In genomic region chr16:53967172-53967571, GRCh38 we compare ENCODE assay signal across 29 cellular contexts.
DNase-seq lines count a peak whose midpoint lies in the region; ATAC-seq and TF ChIP-seq lines count a peak whose summit lies in the region.
"Had no signal": no experiment of that assay in that cellular context is flagged by ENCODE, and none has a peak within 500 bp of the region (broad histone marks: within the 10 kb centered on the region; RNA-seq: fewer than 3 reads in every experiment).

No MANE protein-coding gene starts in this region.

- peak overlapping the region; percentile 42; the same call in 1 of the 2 replicates for H3K27ac ChIP-seq in WERI-Rb-1
- H3K27ac ChIP-seq in heart right ventricle, result no peak overlapping the region
- H3K27ac ChIP-seq: breast epithelium, KMS-11, pancreas, sigmoid colon, SJSA1, suprapubic skin had no signal

- no peak overlapping the region for H3K27ac Mint-ChIP-seq in type B pancreatic cell
- H3K27ac Mint-ChIP-seq: activated T-helper 1 cell treated with anti-CD3 and anti-CD28 coated beads, Interleukin-12 subunit alpha, Interleukin-12 subunit beta, Interleukin-2, Interleukin-4 antibody, amounts not matched to agents 30 ng/mL and 10 ng/mL and 1 ng/mL, durations not matched to agents 14 hours and 24 hours and 36 hours; dendritic cell treated with granulocyte-macrophage colony-stimulating factor and Interleukin-4, amounts not matched to agents 40 ng/mL and 50 ng/mL, for 4 days; stimulated activated memory B cell treated with anti-CD40 and anti-IgM and Interleukin-4, amounts not matched to agents 10 μg/mL and 1 μg/mL and 100 μg/mL, for 72 hours had no signal

- WGBS in heart right ventricle, 2 donors, result 51 to 52% methylated on average over 5 of the region's 5 CpGs

- ATAC-seq in heart right ventricle, result peak in 5 of 8 donors; percentile 11 to 89 (median 41)
- ATAC-seq: mucosa of descending colon; Panc1; pancreas; stimulated activated memory B cell treated with anti-CD40 and anti-IgM and Interleukin-4, amounts not matched to agents 10 μg/mL and 1 μg/mL and 100 μg/mL, for 72 hours had no signal

- no peaks in the 10 kb centered on the region for H3K27me3 Mint-ChIP-seq in type B pancreatic cell
- H3K27me3 Mint-ChIP-seq: dendritic cell treated with granulocyte-macrophage colony-stimulating factor and Interleukin-4, amounts not matched to agents 40 ng/mL and 50 ng/mL, for 4 days; stimulated activated memory B cell treated with anti-CD40 and anti-IgM and Interleukin-4, amounts not matched to agents 10 μg/mL and 1 μg/mL and 100 μg/mL, for 72 hours had no signal

- H3K4me3 ChIP-seq in WERI-Rb-1 (ENCODE audit: low read depth, low read length) (no peak overlapping the region), heart right ventricle (no peak overlapping the region)
- H3K4me3 ChIP-seq: breast epithelium, mucosa of descending colon, pancreas, sigmoid colon, SJSA1, suprapubic skin had no signal

- peaks cover 29% of the 10 kb centered on the region for H3K4me1 Mint-ChIP-seq in type B pancreatic cell (ENCODE audit: unreplicated experiment)
- H3K4me1 Mint-ChIP-seq: stimulated activated memory B cell treated with anti-CD40 and anti-IgM and Interleukin-4, amounts not matched to agents 10 μg/mL and 1 μg/mL and 100 μg/mL, for 72 hours had no signal

- DNase-seq in DMS 273 treated with DMSO at 0.1 percent for 48 hours (lab: John Stamatoyannopoulos, UW), result peak; percentile 66
- no peak for DNase-seq in WERI-Rb-1
- no peak for DNase-seq in heart right ventricle
- DNase-seq in pons (ENCODE audit: low spot score), result peak; percentile 57
- no peak for DNase-seq in activated effector memory CD4-positive, alpha-beta T cell treated with anti-CD3 and anti-CD28 coated beads, Interleukin-2, amount 50 U/mL, for 16 hours
- DNase-seq in type B pancreatic cell (ENCODE audit: extremely low spot score, unreplicated experiment), result no peak
- no peak for DNase-seq in central memory CD4-positive, alpha-beta T cell
- no peak for DNase-seq in ecto neural progenitor cell (ENCODE audit: low spot score)
- DNase-seq: activated CD4-positive, alpha-beta T cell treated with anti-CD3 and anti-CD28 coated beads, Interleukin-2, amount 50 U/mL, for 48 hours; activated CD8-positive, alpha-beta memory T cell treated with anti-CD3 and anti-CD28 coated beads, Interleukin-2, amount 50 U/mL, for 4 hours; activated naive CD4-positive, alpha-beta T cell treated with anti-CD3 and anti-CD28 coated beads, Interleukin-2, amount 50 U/mL, for 16 hours; amniotic stem cell; islet precursor cell; mucosa of descending colon; NCI-H1417 treated with DMSO at 0.1 percent for 48 hours; NCI-H2107; NCI-H510A; pancreas; sigmoid colon; stimulated activated CD4-positive, alpha-beta T cell treated with anti-CD3 and anti-CD28 coated beads, Interleukin-4, amount 100 ng/mL, for 4 hours had no signal

- H3K4me3 Mint-ChIP-seq in type B pancreatic cell, result no peak overlapping the region
- H3K4me3 Mint-ChIP-seq: activated T-helper 1 cell treated with anti-CD3 and anti-CD28 coated beads, Interleukin-12 subunit alpha, Interleukin-12 subunit beta, Interleukin-2, Interleukin-4 antibody, amounts not matched to agents 30 ng/mL and 10 ng/mL and 1 ng/mL, durations not matched to agents 14 hours and 24 hours and 36 hours; dendritic cell treated with granulocyte-macrophage colony-stimulating factor and Interleukin-4, amounts not matched to agents 40 ng/mL and 50 ng/mL, for 4 days; stimulated activated memory B cell treated with anti-CD40 and anti-IgM and Interleukin-4, amounts not matched to agents 10 μg/mL and 1 μg/mL and 100 μg/mL, for 72 hours had no signal

- H3K9me3 Mint-ChIP-seq in type B pancreatic cell, result no peaks in the 10 kb centered on the region
- H3K9me3 Mint-ChIP-seq: activated T-helper 1 cell treated with anti-CD3 and anti-CD28 coated beads, Interleukin-12 subunit alpha, Interleukin-12 subunit beta, Interleukin-2, Interleukin-4 antibody, amounts not matched to agents 30 ng/mL and 10 ng/mL and 1 ng/mL, durations not matched to agents 14 hours and 24 hours and 36 hours; dendritic cell treated with granulocyte-macrophage colony-stimulating factor and Interleukin-4, amounts not matched to agents 40 ng/mL and 50 ng/mL, for 4 days; nephron; stimulated activated memory B cell treated with anti-CD40 and anti-IgM and Interleukin-4, amounts not matched to agents 10 μg/mL and 1 μg/mL and 100 μg/mL, for 72 hours had no signal

- H3K36me3 ChIP-seq in WERI-Rb-1 (no peaks in the 10 kb centered on the region), heart right ventricle (no peaks in the 10 kb centered on the region)
- H3K36me3 ChIP-seq: breast epithelium, pancreas, sigmoid colon, SJSA1, suprapubic skin had no signal

- intact Hi-C loops in heart right ventricle (cut with DNase I), result no loop called here

- H3K9me3 ChIP-seq in WERI-Rb-1 (ENCODE audit: severe bottlenecking) (no peaks in the 10 kb centered on the region), heart right ventricle (no peaks in the 10 kb centered on the region)
- H3K9me3 ChIP-seq: breast epithelium, mucosa of descending colon, pancreas, sigmoid colon, SJSA1, suprapubic skin had no signal

- no peak for TF ChIP-seq CTCF in WERI-Rb-1 (IDR thresholded peaks at IDR 0.05; ENCODE audit: low read depth, low read length)
- TF ChIP-seq CTCF in heart right ventricle (IDR thresholded peaks at IDR 0.05), result no peak
- no peak for TF ChIP-seq CTCF in type B pancreatic cell (conservative IDR thresholded peaks at IDR 0.05)

- no peaks in the 10 kb centered on the region for H3K27me3 ChIP-seq in WERI-Rb-1 (ENCODE audit: insufficient read depth, low read depth, severe bottlenecking)
- no peaks in the 10 kb centered on the region for H3K27me3 ChIP-seq in heart right ventricle
- H3K27me3 ChIP-seq: breast epithelium, pancreas, sigmoid colon, SJSA1, suprapubic skin had no signal

- H3K4me1 ChIP-seq in heart right ventricle, result peaks cover 0 to 29% (median 10%) of the 10 kb centered on the region in 9 donors
- H3K4me1 ChIP-seq: breast epithelium, pancreas, sigmoid colon, SJSA1, suprapubic skin had no signal

- H3K36me3 Mint-ChIP-seq in type B pancreatic cell, result peaks cover 8% of the 10 kb centered on the region

Comparison
In these comparisons a context has a peak if more than half of its experiments do, and no peak if none do; other contexts are left out.
1. DNase-seq: peak in DMS 273 treated with DMSO at 0.1 percent for 48 hours (single experiment) and pons (single experiment); none in WERI-Rb-1 (single experiment), heart right ventricle (0 of 2), activated effector memory CD4-positive, alpha-beta T cell treated with anti-CD3 and anti-CD28 coated beads, Interleukin-2, amount 50 U/mL, for 16 hours (single experiment), type B pancreatic cell (single experiment), central memory CD4-positive, alpha-beta T cell (single experiment) and ecto neural progenitor cell (single experiment).